ENCODE assay signal across 17 cellular contexts in genomic region chr1:57321776-57322175, GRCh38.
"Had no signal": no experiment of that assay in that cellular context is flagged by ENCODE, and none has a peak within 500 bp of the region (broad histone marks: within the 10 kb centered on the region; RNA-seq: fewer than 3 reads in every experiment).

No MANE protein-coding gene starts in this region.

- DNase-seq: activated CD4-positive, alpha-beta T cell treated with anti-CD3 and anti-CD28 coated beads for 36 hours; activated CD4-positive, CD25-positive, alpha-beta regulatory T cell; activated CD8-positive, alpha-beta memory T cell treated with anti-CD3 and anti-CD28 coated beads, Interleukin-2, amount 10 ng/mL, durations not matched to agents 7 days and 5 days; activated CD8-positive, alpha-beta T cell treated with anti-CD3 and anti-CD28 coated beads, Interleukin-2, amount 10 ng/mL, durations not matched to agents 7 days and 5 days; activated naive CD8-positive, alpha-beta T cell treated with anti-CD3 and anti-CD28 coated beads, Interleukin-2, amount 50 U/mL, for 24 hours; activated T-cell treated with anti-CD3 and anti-CD28 coated beads, Interleukin-2, amount 50 U/mL, for 48 hours; cortex of kidney; left lung; retina; sigmoid colon; small intestine; stimulated activated CD4-positive, alpha-beta T cell treated with anti-CD3 and anti-CD28 coated beads, Interleukin-4, amount 100 ng/mL, for 24 hours; stimulated activated CD8-positive, alpha-beta memory T cell treated with anti-CD3 and anti-CD28 coated beads, Interleukin-4, amount 100 ng/mL, for 48 hours; stimulated activated naive CD8-positive, alpha-beta T cell treated with anti-CD3 and anti-CD28 coated beads, Interleukin-15, amount 100 ng/mL, for 72 hours; T-helper 2 cell had no signal

- ATAC-seq: activated CD4-positive, alpha-beta T cell treated with anti-CD3 and anti-CD28 coated beads for 36 hours; activated CD8-positive, alpha-beta memory T cell treated with anti-CD3 and anti-CD28 coated beads, Interleukin-2, amount 10 ng/mL, durations not matched to agents 7 days and 5 days; activated CD8-positive, alpha-beta T cell treated with anti-CD3 and anti-CD28 coated beads, Interleukin-2, amount 10 ng/mL, durations not matched to agents 7 days and 5 days; activated naive CD8-positive, alpha-beta T cell treated with anti-CD3 and anti-CD28 coated beads, Interleukin-2, amount 50 U/mL, for 24 hours; left lung; SK-N-SH treated with all-trans-retinoic acid at 6 μM for 48 hours; stimulated activated memory B cell treated with anti-CD40 and anti-IgM and Interleukin-4, amounts not matched to agents 10 μg/mL and 1 μg/mL and 100 μg/mL, for 72 hours; stimulated activated naive CD8-positive, alpha-beta T cell treated with anti-CD3 and anti-CD28 coated beads, Interleukin-15, amount 100 ng/mL, for 72 hours had no signal
